ENCODE assay signal across 19 cellular contexts in genomic region chr20:51129201-51129671, GRCh38.
DNase-seq lines count a peak whose midpoint lies in the region; ATAC-seq and TF ChIP-seq lines count a peak whose summit lies in the region.
"Had no signal": no experiment of that assay in that cellular context is flagged by ENCODE, and none has a peak within 500 bp of the region (broad histone marks: within the 10 kb centered on the region; RNA-seq: fewer than 3 reads in every experiment).

No MANE protein-coding gene starts in this region.

- peak; percentile 26 for ATAC-seq in stimulated activated naive CD8-positive, alpha-beta T cell treated with anti-CD3 and anti-CD28 coated beads, Interleukin-15, Interleukin-2, amounts not matched to agents 100 U/mL and 50 U/mL, for 24 hours
- no peak for ATAC-seq in stimulated activated naive CD8-positive, alpha-beta T cell treated with anti-CD3 and anti-CD28 coated beads, Interleukin-15, amount 100 ng/mL, for 72 hours
- peak; percentile 22 for ATAC-seq in activated CD8-positive, alpha-beta T cell treated with anti-CD3 and anti-CD28 coated beads for 36 hours
- ATAC-seq in mucosa of descending colon (peak; percentile 81), HG03097 (IDR thresholded peaks at IDR 0.05; ENCODE audit: low FRiP score, unreplicated experiment) (no peak)
- ATAC-seq: left ventricle myocardium superior had no signal

- no peak overlapping the region for H3K27ac Mint-ChIP-seq in stimulated activated naive CD8-positive, alpha-beta T cell treated with anti-CD3 and anti-CD28 coated beads, Interleukin-15, amount 100 ng/mL, for 72 hours
- H3K27ac Mint-ChIP-seq in activated CD8-positive, alpha-beta T cell treated with anti-CD3 and anti-CD28 coated beads for 36 hours, result no peak overlapping the region
- H3K27ac Mint-ChIP-seq: activated naive CD8-positive, alpha-beta T cell had no signal

- no peak for TF ChIP-seq CTCF in activated CD8-positive, alpha-beta T cell treated with anti-CD3 and anti-CD28 coated beads for 36 hours (IDR thresholded peaks at IDR 0.05)
- no peak for TF ChIP-seq CTCF in mucosa of descending colon (IDR thresholded peaks at IDR 0.05)

- peaks cover 15% of the 10 kb centered on the region for H3K4me1 Mint-ChIP-seq in stimulated activated naive CD8-positive, alpha-beta T cell treated with anti-CD3 and anti-CD28 coated beads, Interleukin-15, amount 100 ng/mL, for 72 hours
- peaks cover 15% of the 10 kb centered on the region for H3K4me1 Mint-ChIP-seq in activated CD8-positive, alpha-beta T cell treated with anti-CD3 and anti-CD28 coated beads for 36 hours (ENCODE audit: low read depth)

- H3K9me3 ChIP-seq in mucosa of descending colon, result no peaks in the 10 kb centered on the region
- H3K9me3 ChIP-seq: suprapubic skin had no signal

- DNase-seq in stimulated activated naive CD8-positive, alpha-beta T cell treated with anti-CD3 and anti-CD28 coated beads, Interleukin-15, Interleukin-2, amounts not matched to agents 100 U/mL and 50 U/mL, for 24 hours, result peak; percentile 12
- DNase-seq in stimulated activated naive CD8-positive, alpha-beta T cell treated with anti-CD3 and anti-CD28 coated beads, Interleukin-15, amount 100 ng/mL, for 72 hours, result no peak
- peak; percentile 32 for DNase-seq in activated CD8-positive, alpha-beta T cell treated with anti-CD3 and anti-CD28 coated beads for 36 hours
- DNase-seq in mucosa of descending colon (peak; percentile 74 to 78 (median 74)), T-helper 9 cell (no peak), NOMO-1 (lab: John Stamatoyannopoulos, UW; ENCODE audit: unreplicated experiment in 2 of 2) (no peak), H7 (no peak)
- DNase-seq: Calu3, caudate nucleus, foreskin fibroblast, GDM1, GM23248, left ventricle myocardium superior, NCI-H1092 treated with DMSO at 0.1 percent for 48 hours, NCI-H774, WERI-Rb-1 had no signal

- no peaks in the 10 kb centered on the region for H3K36me3 Mint-ChIP-seq in activated CD8-positive, alpha-beta T cell treated with anti-CD3 and anti-CD28 coated beads for 36 hours (ENCODE audit: low read depth)
- H3K36me3 Mint-ChIP-seq: activated naive CD8-positive, alpha-beta T cell had no signal

- H3K9me3 Mint-ChIP-seq in stimulated activated naive CD8-positive, alpha-beta T cell treated with anti-CD3 and anti-CD28 coated beads, Interleukin-15, amount 100 ng/mL, for 72 hours, result no peaks in the 10 kb centered on the region
- no peaks in the 10 kb centered on the region for H3K9me3 Mint-ChIP-seq in activated CD8-positive, alpha-beta T cell treated with anti-CD3 and anti-CD28 coated beads for 36 hours

- H3K4me1 ChIP-seq in mucosa of descending colon (ENCODE audit: low read depth), result peaks cover 12% of the 10 kb centered on the region
- H3K4me1 ChIP-seq: suprapubic skin had no signal

- H3K4me3 ChIP-seq in mucosa of descending colon, result no peak overlapping the region
- H3K4me3 ChIP-seq in H7 (ENCODE audit: insufficient read depth, low read depth, low read length), result no peak overlapping the region
- H3K4me3 ChIP-seq: GM23248, suprapubic skin had no signal

- CTCF ChIA-PET in activated CD8-positive, alpha-beta T cell treated with anti-CD3 and anti-CD28 coated beads for 36 hours (lab: Charles Lee), result interaction anchor here (0.8 to 1.3 kb wide), 3 partner anchors 8 to 148 kb away, joined by 3 read pairs; no protein-coding TSS in a partner anchor

- intact Hi-C loops in activated CD8-positive, alpha-beta T cell treated with anti-CD3 and anti-CD28 coated beads for 36 hours (cut with micrococcal nuclease), result loop anchor here (10.0 kb wide), 1 partner anchor 64 kb away; no protein-coding TSS in a partner anchor
- intact Hi-C loops in mucosa of descending colon (cut with DNase I, micrococcal nuclease), result no loop called here

- no peak overlapping the region for H3K4me3 Mint-ChIP-seq in stimulated activated naive CD8-positive, alpha-beta T cell treated with anti-CD3 and anti-CD28 coated beads, Interleukin-15, amount 100 ng/mL, for 72 hours
- H3K4me3 Mint-ChIP-seq in activated CD8-positive, alpha-beta T cell treated with anti-CD3 and anti-CD28 coated beads for 36 hours, result no peak overlapping the region
- H3K4me3 Mint-ChIP-seq: activated naive CD8-positive, alpha-beta T cell had no signal

- H3K36me3 ChIP-seq in mucosa of descending colon (ENCODE audit: low read depth), result no peaks in the 10 kb centered on the region
- no peaks in the 10 kb centered on the region for H3K36me3 ChIP-seq in H7 (replicated peaks; ENCODE audit: control insufficient read depth, insufficient read depth, low read length)
- H3K36me3 ChIP-seq: suprapubic skin, WERI-Rb-1 had no signal

- POLR2A ChIA-PET in activated CD8-positive, alpha-beta T cell treated with anti-CD3 and anti-CD28 coated beads for 36 hours (lab: Charles Lee), result no interaction called here

- H3K27me3 ChIP-seq in H7 (ENCODE audit: control insufficient read depth, insufficient read depth, low read length), result no peaks in the 10 kb centered on the region
- H3K27me3 ChIP-seq: suprapubic skin had no signal

- H3K27me3 Mint-ChIP-seq in stimulated activated naive CD8-positive, alpha-beta T cell treated with anti-CD3 and anti-CD28 coated beads, Interleukin-15, amount 100 ng/mL, for 72 hours, result peaks cover 39% of the 10 kb centered on the region
- peaks cover 11% of the 10 kb centered on the region for H3K27me3 Mint-ChIP-seq in activated CD8-positive, alpha-beta T cell treated with anti-CD3 and anti-CD28 coated beads for 36 hours

Comparison
In these comparisons a context has a peak if more than half of its experiments do, and no peak if none do; other contexts are left out.
1. ATAC-seq: peak in stimulated activated naive CD8-positive, alpha-beta T cell treated with anti-CD3 and anti-CD28 coated beads, Interleukin-15, Interleukin-2, amounts not matched to agents 100 U/mL and 50 U/mL, for 24 hours (single experiment), activated CD8-positive, alpha-beta T cell treated with anti-CD3 and anti-CD28 coated beads for 36 hours (single experiment) and mucosa of descending colon (single experiment); none in stimulated activated naive CD8-positive, alpha-beta T cell treated with anti-CD3 and anti-CD28 coated beads, Interleukin-15, amount 100 ng/mL, for 72 hours (single experiment) and HG03097 (single experiment).
2. DNase-seq: peak in stimulated activated naive CD8-positive, alpha-beta T cell treated with anti-CD3 and anti-CD28 coated beads, Interleukin-15, Interleukin-2, amounts not matched to agents 100 U/mL and 50 U/mL, for 24 hours (single experiment), activated CD8-positive, alpha-beta T cell treated with anti-CD3 and anti-CD28 coated beads for 36 hours (single experiment) and mucosa of descending colon (3 of 3); none in stimulated activated naive CD8-positive, alpha-beta T cell treated with anti-CD3 and anti-CD28 coated beads, Interleukin-15, amount 100 ng/mL, for 72 hours (0 of 2), T-helper 9 cell (single experiment), NOMO-1 (0 of 2) and H7 (single experiment).